Comparison of ENCODE assay signal across 18 cellular contexts in genomic region chr14:33010495-33010894, GRCh38.
A peak's percentile ranks its signal among the peaks of the same experiment; 100 is the strongest.
DNase-seq lines count a peak whose midpoint lies in the region; ATAC-seq and TF ChIP-seq lines count a peak whose summit lies in the region.
"Had no signal": no experiment of that assay in that cellular context is flagged by ENCODE, and none has a peak within 500 bp of the region (broad histone marks: within the 10 kb centered on the region; RNA-seq: fewer than 3 reads in every experiment).

No MANE protein-coding gene starts in this region.

- H3K9ac ChIP-seq in KMS-11: no peak overlapping the region
- H3K9ac ChIP-seq: BLaER1 treated with 17β-estradiol and CSF1 and Interleukin-3, amounts not matched to agents 10 nM and 100 nM had no signal

- peaks cover 0 to 3% (median 0%) of the 10 kb centered on the region in 12 donors for H3K4me1 ChIP-seq in heart left ventricle
- peaks cover 6% of the 10 kb centered on the region for H3K4me1 ChIP-seq in left ventricle myocardium inferior
- H3K4me1 ChIP-seq in KMS-11 (ENCODE audit: low read depth, poor library complexity, severe bottlenecking): peaks cover 14% of the 10 kb centered on the region
- H3K4me1 ChIP-seq: A549; BLaER1 treated with 17β-estradiol and CSF1 and Interleukin-3, amounts not matched to agents 10 nM and 100 nM; Caco-2 had no signal

- no peaks in the 10 kb centered on the region for H3K36me3 ChIP-seq in heart left ventricle
- H3K36me3 ChIP-seq in left ventricle myocardium inferior: no peaks in the 10 kb centered on the region
- H3K36me3 ChIP-seq in KMS-11 (ENCODE audit: insufficient read depth): no peaks in the 10 kb centered on the region
- H3K36me3 ChIP-seq: BLaER1 treated with 17β-estradiol and CSF1 and Interleukin-3, amounts not matched to agents 10 nM and 100 nM had no signal

- H3K9me3 ChIP-seq in heart left ventricle: no peaks in the 10 kb centered on the region
- no peaks in the 10 kb centered on the region for H3K9me3 ChIP-seq in left ventricle myocardium inferior (replicated peaks)
- H3K9me3 ChIP-seq: A549; BLaER1 treated with 17β-estradiol and CSF1 and Interleukin-3, amounts not matched to agents 10 nM and 100 nM; Caco-2 had no signal

- TF ChIP-seq POLR2A in heart left ventricle (IDR thresholded peaks at IDR 0.05): no peak

- intact Hi-C loops in heart left ventricle (cut with DNase I) (no loop called here), Right ventricle myocardium inferior (cut with DNase I) (no loop called here), left ventricle myocardium superior (cut with micrococcal nuclease) (no loop called here), left ventricle myocardium inferior (cut with micrococcal nuclease) (no loop called here)

- 77 to 84% (median 83%) methylated on average over 3 of the region's 3 CpGs for WGBS in heart left ventricle, 4 donors

- H4K20me1 ChIP-seq in KMS-11 (ENCODE audit: insufficient read depth): no peaks in the 10 kb centered on the region
- H4K20me1 ChIP-seq: BLaER1 treated with 17β-estradiol and CSF1 and Interleukin-3, amounts not matched to agents 10 nM and 100 nM had no signal

- H3K4me2 ChIP-seq in KMS-11: peak overlapping the region; percentile 21; the same call in 1 of the 2 replicates
- H3K4me2 ChIP-seq: A549; BLaER1 treated with 17β-estradiol and CSF1 and Interleukin-3, amounts not matched to agents 10 nM and 100 nM had no signal

- H3K27ac ChIP-seq in heart left ventricle: no peak overlapping the region
- no peak overlapping the region for H3K27ac ChIP-seq in left ventricle myocardium inferior (replicated peaks)
- no peak overlapping the region for H3K27ac ChIP-seq in KMS-11
- H3K27ac ChIP-seq: A549; BLaER1 treated with 17β-estradiol and CSF1 and Interleukin-3, amounts not matched to agents 10 nM and 100 nM; C4-2B had no signal

- DNase-seq in heart left ventricle (peak in 1 of 5 donors; percentile 28), Right ventricle myocardium inferior (ENCODE audit: missing footprints) (no peak), left ventricle myocardium superior (no peak), left ventricle myocardium inferior (no peak), NCI-H187 treated with DMSO at 0.1 percent for 48 hours (lab: John Stamatoyannopoulos, UW) (no peak)
- DNase-seq: 8988T; AML-193; Caco-2; Calu3; CD4-positive, alpha-beta T cell; CD8-positive, alpha-beta T cell; DMS79 treated with DMSO at 0.1 percent for 48 hours; GF-D8 had no signal

- H3K79me2 ChIP-seq in KMS-11 (ENCODE audit: insufficient read depth, low read depth): no peaks in the 10 kb centered on the region

- H2AFZ ChIP-seq in KMS-11 (ENCODE audit: low read depth): no peak overlapping the region

- H3K27me3 ChIP-seq in heart left ventricle (no peaks in the 10 kb centered on the region), left ventricle myocardium inferior (ENCODE audit: low read depth) (no peaks in the 10 kb centered on the region), KMS-11 (ENCODE audit: insufficient read depth, low read depth) (no peaks in the 10 kb centered on the region)
- H3K27me3 ChIP-seq: BLaER1 treated with 17β-estradiol and CSF1 and Interleukin-3, amounts not matched to agents 10 nM and 100 nM had no signal

- H3K4me3 ChIP-seq in heart left ventricle (no peak overlapping the region), left ventricle myocardium inferior (no peak overlapping the region), KMS-11 (IDR thresholded peaks at IDR 0.05; ENCODE audit: insufficient read depth, low read depth, low read length) (no peak overlapping the region)
- H3K4me3 ChIP-seq: A549; BLaER1 treated with 17β-estradiol and CSF1 and Interleukin-3, amounts not matched to agents 10 nM and 100 nM had no signal

- no peak for TF ChIP-seq CTCF in heart left ventricle (IDR thresholded peaks at IDR 0.05)
- no peak for TF ChIP-seq CTCF in left ventricle myocardium inferior (IDR thresholded peaks at IDR 0.05; ENCODE audit: borderline replicate concordance)
- no peak for TF ChIP-seq CTCF in KMS-11 (conservative IDR thresholded peaks at IDR 0.05; ENCODE audit: low read depth, low read length)

- ATAC-seq in heart left ventricle (peak; percentile 39 to 79 (median 58)), Right ventricle myocardium inferior (no peak), left ventricle myocardium superior (peak; percentile 78), HG03520 (IDR thresholded peaks at IDR 0.05; ENCODE audit: unreplicated experiment) (no peak)
- ATAC-seq: A549; CD8-positive, alpha-beta T cell had no signal

Comparison
In these comparisons a context has a peak if more than half of its experiments do, and no peak if none do; other contexts are left out.
1. ATAC-seq: peak in heart left ventricle (4 of 4) and left ventricle myocardium superior (single experiment); none in Right ventricle myocardium inferior (single experiment) and HG03520 (single experiment).